Comparison of ENCODE assay signal across 20 cellular contexts in genomic region chr3:13718437-13718836, GRCh38.
DNase-seq lines count a peak whose midpoint lies in the region; ATAC-seq and TF ChIP-seq lines count a peak whose summit lies in the region.
"Had no signal": no experiment of that assay in that cellular context is flagged by ENCODE, and none has a peak within 500 bp of the region (broad histone marks: within the 10 kb centered on the region; RNA-seq: fewer than 3 reads in every experiment).

No MANE protein-coding gene starts in this region.

- H3K27ac ChIP-seq in coronary artery: no peak overlapping the region
- H3K27ac ChIP-seq: ascending aorta, SJSA1, tibial artery had no signal

- peak; percentile 23 for ATAC-seq in stimulated activated naive CD8-positive, alpha-beta T cell treated with anti-CD3 and anti-CD28 coated beads, Interleukin-15, amount 100 ng/mL, for 72 hours
- ATAC-seq in stimulated activated naive CD8-positive, alpha-beta T cell treated with anti-CD3 and anti-CD28 coated beads, Interleukin-15, Interleukin-2, amounts not matched to agents 100 U/mL and 50 U/mL, for 24 hours: no peak
- no peak for ATAC-seq in HG03469 (IDR thresholded peaks at IDR 0.05; ENCODE audit: unreplicated experiment)
- ATAC-seq: HCT116, PC-3 had no signal

- H3K27me3 Mint-ChIP-seq in stimulated activated naive CD8-positive, alpha-beta T cell treated with anti-CD3 and anti-CD28 coated beads, Interleukin-15, amount 100 ng/mL, for 72 hours: no peaks in the 10 kb centered on the region

- no peak for TF ChIP-seq CTCF in coronary artery (IDR thresholded peaks at IDR 0.05)

- H3K4me1 Mint-ChIP-seq in stimulated activated naive CD8-positive, alpha-beta T cell treated with anti-CD3 and anti-CD28 coated beads, Interleukin-15, amount 100 ng/mL, for 72 hours: no peaks in the 10 kb centered on the region
- H3K4me1 Mint-ChIP-seq: CD8-positive, alpha-beta memory T cell; natural killer cell had no signal

- peaks cover 24 to 36% of the 10 kb centered on the region in 2 donors for H3K9me3 Mint-ChIP-seq in stimulated activated naive CD8-positive, alpha-beta T cell treated with anti-CD3 and anti-CD28 coated beads, Interleukin-15, amount 100 ng/mL, for 72 hours

- no peak overlapping the region for H3K4me3 Mint-ChIP-seq in stimulated activated naive CD8-positive, alpha-beta T cell treated with anti-CD3 and anti-CD28 coated beads, Interleukin-15, amount 100 ng/mL, for 72 hours
- H3K4me3 Mint-ChIP-seq: CD8-positive, alpha-beta memory T cell; natural killer cell had no signal

- intact Hi-C loops in posterior vena cava (cut with DNase I): no loop called here

- DNase-seq in stimulated activated naive CD8-positive, alpha-beta T cell treated with anti-CD3 and anti-CD28 coated beads, Interleukin-15, amount 100 ng/mL, for 72 hours: no peak
- no peak for DNase-seq in stimulated activated naive CD8-positive, alpha-beta T cell treated with anti-CD3 and anti-CD28 coated beads, Interleukin-15, Interleukin-2, amounts not matched to agents 100 U/mL and 50 U/mL, for 24 hours
- peak; percentile 64 for DNase-seq in coronary artery (ENCODE audit: low spot score)
- peak; percentile 45 for DNase-seq in posterior vena cava (ENCODE audit: low spot score)
- DNase-seq in SW 1271 (lab: John Stamatoyannopoulos, UW): no peak
- no peak for DNase-seq in OCI-M2 (lab: John Stamatoyannopoulos, UW; ENCODE audit: unreplicated experiment)
- DNase-seq in NCI-H2227 treated with DMSO at 0.1 percent for 48 hours (lab: John Stamatoyannopoulos, UW): no peak
- DNase-seq: activated naive CD4-positive, alpha-beta T cell; CD8-positive, alpha-beta memory T cell; cerebellar nuclear complex; mesenchymal stem cell; natural killer cell; NCI-H2171; NCI-H748 treated with DMSO at 0.1 percent for 48 hours; PC-3 had no signal

- no peak overlapping the region for H3K4me3 ChIP-seq in coronary artery
- H3K4me3 ChIP-seq: ascending aorta, SJSA1, tibial artery had no signal

- H3K27ac Mint-ChIP-seq in stimulated activated naive CD8-positive, alpha-beta T cell treated with anti-CD3 and anti-CD28 coated beads, Interleukin-15, amount 100 ng/mL, for 72 hours: no peak overlapping the region
- H3K27ac Mint-ChIP-seq: CD8-positive, alpha-beta memory T cell; natural killer cell had no signal

Comparison
In these comparisons a context has a peak if more than half of its experiments do, and no peak if none do; other contexts are left out.
1. DNase-seq: peak in coronary artery (single experiment) and posterior vena cava (single experiment); none in stimulated activated naive CD8-positive, alpha-beta T cell treated with anti-CD3 and anti-CD28 coated beads, Interleukin-15, amount 100 ng/mL, for 72 hours (0 of 2), stimulated activated naive CD8-positive, alpha-beta T cell treated with anti-CD3 and anti-CD28 coated beads, Interleukin-15, Interleukin-2, amounts not matched to agents 100 U/mL and 50 U/mL, for 24 hours (single experiment), SW 1271 (0 of 2), OCI-M2 (single experiment) and NCI-H2227 treated with DMSO at 0.1 percent for 48 hours (single experiment).